Comparison of ENCODE assay signal across 21 cellular contexts in the genomic region with DNA sequence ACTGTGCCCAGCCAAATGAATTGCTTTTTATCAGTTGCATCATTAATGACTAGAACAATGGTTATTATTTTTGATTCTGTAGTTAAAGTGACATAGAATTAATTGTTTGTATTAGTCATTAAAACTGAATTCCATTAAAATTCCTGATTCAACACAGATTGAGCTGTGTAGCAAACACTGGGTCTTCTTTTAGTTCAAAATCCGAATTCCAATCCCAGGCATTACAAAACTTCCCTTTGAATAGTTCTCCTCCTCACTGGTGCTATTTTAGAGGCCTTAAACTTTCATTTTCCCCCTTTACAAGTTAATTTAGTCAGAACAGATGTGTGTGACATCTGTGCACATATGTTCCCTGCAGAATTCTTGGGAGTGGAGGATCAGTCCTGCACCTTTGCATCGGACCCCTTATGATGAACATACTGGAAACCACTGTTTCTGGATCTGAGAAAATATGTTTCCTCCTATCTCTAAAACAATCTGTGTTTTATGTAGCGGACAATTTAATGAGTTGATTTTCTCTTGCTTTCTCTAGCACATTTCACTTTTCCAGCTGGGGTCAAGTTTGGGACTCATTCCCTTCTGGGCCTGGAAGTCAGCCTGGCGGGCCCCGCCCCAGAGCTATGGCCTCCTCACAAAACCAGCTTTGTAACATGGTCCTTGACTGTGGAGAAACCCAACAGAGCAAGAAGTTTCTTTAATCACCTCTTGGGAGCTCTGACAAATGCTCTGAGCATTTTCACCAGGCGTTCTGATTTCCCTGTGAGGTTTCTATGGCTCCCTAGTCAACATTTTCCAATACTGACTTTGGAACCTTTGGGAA.
"Had no signal": no experiment of that assay in that cellular context is flagged by ENCODE, and none has a peak within 500 bp of the region (broad histone marks: within the 10 kb centered on the region; RNA-seq: fewer than 3 reads in every experiment).

No MANE protein-coding gene starts in this region.

- H2AFZ ChIP-seq: neural progenitor cell had no signal

- DNase-seq: activated CD4-positive, alpha-beta memory T cell treated with anti-CD3 and anti-CD28 coated beads, Interleukin-2, amount 10 ng/mL, durations not matched to agents 7 days and 5 days; activated CD4-positive, alpha-beta T cell treated with anti-CD3 and anti-CD28 coated beads for 48 hours; activated effector memory CD4-positive, alpha-beta T cell treated with Interleukin-2 at 50 U/mL for 16 hours; activated naive CD4-positive, alpha-beta T cell treated with anti-CD3 and anti-CD28 coated beads for 36 hours; activated naive CD8-positive, alpha-beta T cell treated with anti-CD3 and anti-CD28 coated beads, Interleukin-2, amount 10 ng/mL, durations not matched to agents 7 days and 5 days; activated T-cell treated with anti-CD3 and anti-CD28 coated beads, Interleukin-2, amount 50 U/mL, for 72 hours; amniotic stem cell; dermis blood vessel endothelial cell; effector CD8-positive, alpha-beta T cell; gastrocnemius medialis; head of caudate nucleus; left colon; naive thymus-derived CD4-positive, alpha-beta T cell; right lobe of liver; stimulated activated CD4-positive, alpha-beta T cell treated with anti-CD3 and anti-CD28 coated beads, Interleukin-15, amount 100 ng/mL, for 24 hours had no signal

- H3K27me3 ChIP-seq: gastrocnemius medialis, neural progenitor cell, right lobe of liver, vagina had no signal

- H3K36me3 ChIP-seq: gastrocnemius medialis, neural progenitor cell, right lobe of liver, thoracic aorta, vagina had no signal

- H3K4me1 ChIP-seq: gastrocnemius medialis, neural progenitor cell, right lobe of liver had no signal

- ATAC-seq: activated T-cell treated with anti-CD3 and anti-CD28 coated beads, Interleukin-2, amount 50 U/mL, for 72 hours; gastrocnemius medialis; left colon; naive thymus-derived CD4-positive, alpha-beta T cell; right lobe of liver; stimulated activated memory B cell treated with anti-CD40 and anti-IgM and Interleukin-4, amounts not matched to agents 10 μg/mL and 1 μg/mL and 100 μg/mL, for 72 hours had no signal

- H3K9me3 ChIP-seq: gastrocnemius medialis, right lobe of liver, thoracic aorta, vagina had no signal

- H3K27ac ChIP-seq: gastrocnemius medialis, neural progenitor cell, right lobe of liver, thoracic aorta, vagina had no signal

- H3K9ac ChIP-seq: neural progenitor cell had no signal

- H3K4me3 ChIP-seq: gastrocnemius medialis, lung, neural progenitor cell, right lobe of liver, smooth muscle cell, thoracic aorta, vagina had no signal

- H3K4me2 ChIP-seq: neural progenitor cell, smooth muscle cell had no signal
